Comparison of ENCODE assay signal across 1 cellular context in genomic region chr3:140552403-140552802, GRCh38.
TF ChIP-seq lines count a peak whose summit lies in the region.

No MANE protein-coding gene starts in this region.

TF ChIP-seq in WTC11, 78 proteins besides CTCF, POLR2A, EP300 and RAD21 (continued from another document):
- TF ChIP-seq ZNF532 (CRISPR knock-in tag; IDR thresholded peaks at IDR 0.05; ENCODE audit: borderline replicate concordance) (no peak), SP1 (CRISPR knock-in tag; conservative IDR thresholded peaks at IDR 0.05) (no peak), ZBTB21 (CRISPR knock-in tag; IDR thresholded peaks at IDR 0.05; ENCODE audit: borderline replicate concordance) (no peak)
